In genomic region chr9:67723185-67723584, GRCh38 we compare ENCODE assay signal across 8 cellular contexts.
DNase-seq lines count a peak whose midpoint lies in the region; ATAC-seq and TF ChIP-seq lines count a peak whose summit lies in the region.
"Not testable (repeated sequence)": the region's sequence is repeated elsewhere in the genome, so short reads cannot be mapped to it uniquely, and the experiment has no call there.

No MANE protein-coding gene starts in this region.

- H3K27ac ChIP-seq in RWPE2 (ENCODE audit: poor library complexity, severe bottlenecking), result not testable (repeated sequence)
- H3K27ac ChIP-seq in heart right ventricle, result peak overlapping the region in 2 of 10 donors; percentile 48 to 50

- ATAC-seq in GM21723 (IDR thresholded peaks at IDR 0.05; ENCODE audit: unreplicated experiment) (peak; percentile 47), RWPE2 (ENCODE audit: low read depth) (peak; percentile 44; the same call in 1 of the 3 replicates), heart right ventricle (peak in 6 of 8 donors; percentile 16 to 58 (median 38))
- peak; percentile 7 for ATAC-seq in central memory CD8-positive, alpha-beta T cell (replicated peaks; ENCODE audit: extremely low read depth, poor library complexity, severe bottlenecking)

- not testable (repeated sequence) for H3K36me3 Mint-ChIP-seq in activated T-helper 1 cell treated with anti-CD3 and anti-CD28 coated beads, Interleukin-12 subunit alpha, Interleukin-12 subunit beta, Interleukin-2, Interleukin-4 antibody, amounts not matched to agents 30 ng/mL and 10 ng/mL and 1 ng/mL, durations not matched to agents 14 hours and 24 hours and 36 hours (ENCODE audit: low read depth); central memory CD8-positive, alpha-beta T cell (ENCODE audit: insufficient read depth); nephron (ENCODE audit: low read depth)

- H3K4me3 ChIP-seq in AG10803 (ENCODE audit: low read length) (peak overlapping the region; percentile 52), heart right ventricle (peak overlapping the region in 9 of 10 donors; percentile 27 to 51 (median 46))
- not testable (repeated sequence) for H3K4me3 ChIP-seq in RWPE2 (ENCODE audit: severe bottlenecking)

- not testable (repeated sequence) for H3K36me3 ChIP-seq in RWPE2 (ENCODE audit: low read depth); heart right ventricle

- H3K9me3 Mint-ChIP-seq in activated T-helper 1 cell treated with anti-CD3 and anti-CD28 coated beads, Interleukin-12 subunit alpha, Interleukin-12 subunit beta, Interleukin-2, Interleukin-4 antibody, amounts not matched to agents 30 ng/mL and 10 ng/mL and 1 ng/mL, durations not matched to agents 14 hours and 24 hours and 36 hours; central memory CD8-positive, alpha-beta T cell; nephron: not testable (repeated sequence)

- not testable (repeated sequence) for H3K9me3 ChIP-seq in RWPE2 (ENCODE audit: severe bottlenecking); heart right ventricle

- not testable (repeated sequence) for TF ChIP-seq CTCF in AG10803 (conservative IDR thresholded peaks at IDR 0.05; ENCODE audit: low read length); RWPE2 (IDR thresholded peaks at IDR 0.05; ENCODE audit: poor library complexity, severe bottlenecking); heart right ventricle (IDR thresholded peaks at IDR 0.05); nephron (IDR thresholded peaks at IDR 0.05; ENCODE audit: unreplicated experiment in 3 of 3)

- peak overlapping the region; percentile 86 for H3K4me3 Mint-ChIP-seq in activated T-helper 1 cell treated with anti-CD3 and anti-CD28 coated beads, Interleukin-12 subunit alpha, Interleukin-12 subunit beta, Interleukin-2, Interleukin-4 antibody, amounts not matched to agents 30 ng/mL and 10 ng/mL and 1 ng/mL, durations not matched to agents 14 hours and 24 hours and 36 hours
- peak overlapping the region; percentile 78 for H3K4me3 Mint-ChIP-seq in central memory CD8-positive, alpha-beta T cell
- peak overlapping the region; percentile 77 to 95 (median 89) for H3K4me3 Mint-ChIP-seq in nephron

- H3K27me3 Mint-ChIP-seq in activated T-helper 1 cell treated with anti-CD3 and anti-CD28 coated beads, Interleukin-12 subunit alpha, Interleukin-12 subunit beta, Interleukin-2, Interleukin-4 antibody, amounts not matched to agents 30 ng/mL and 10 ng/mL and 1 ng/mL, durations not matched to agents 14 hours and 24 hours and 36 hours (ENCODE audit: insufficient read depth); central memory CD8-positive, alpha-beta T cell; nephron (ENCODE audit: low read depth): not testable (repeated sequence)

- not testable (repeated sequence) for H3K27me3 ChIP-seq in RWPE2 (ENCODE audit: insufficient read depth, poor library complexity, severe bottlenecking); heart right ventricle

- DNase-seq in AG10803 (ENCODE audit: low read depth); RWPE2 (ENCODE audit: low spot score); activated T-helper 1 cell treated with anti-CD3 and anti-CD28 coated beads, Interleukin-12 subunit alpha, Interleukin-12 subunit beta, Interleukin-2, Interleukin-4 antibody, amounts not matched to agents 30 ng/mL and 10 ng/mL and 1 ng/mL, durations not matched to agents 14 hours and 24 hours and 36 hours (ENCODE audit: low spot score): not testable (repeated sequence)
- peak in 1 of 2 donors; percentile 10 for DNase-seq in central memory CD8-positive, alpha-beta T cell (ENCODE audit: low spot score in 2 of 2)
- peak; percentile 3 to 6 for DNase-seq in heart right ventricle
- DNase-seq in stimulated activated CD8-positive, alpha-beta memory T cell treated with anti-CD3 and anti-CD28 coated beads, Interleukin-4, amount 100 ng/mL, for 48 hours, result peak; percentile 48

- not testable (repeated sequence) for H3K4me1 Mint-ChIP-seq in activated T-helper 1 cell treated with anti-CD3 and anti-CD28 coated beads, Interleukin-12 subunit alpha, Interleukin-12 subunit beta, Interleukin-2, Interleukin-4 antibody, amounts not matched to agents 30 ng/mL and 10 ng/mL and 1 ng/mL, durations not matched to agents 14 hours and 24 hours and 36 hours (ENCODE audit: low read depth); central memory CD8-positive, alpha-beta T cell; nephron

- 0% methylated on average over 4 of the region's 15 CpGs for WGBS in heart right ventricle, 2 donors

- not testable (repeated sequence) for H3K4me1 ChIP-seq in RWPE2 (ENCODE audit: insufficient read depth, poor library complexity, severe bottlenecking); heart right ventricle

- H3K27ac Mint-ChIP-seq in activated T-helper 1 cell treated with anti-CD3 and anti-CD28 coated beads, Interleukin-12 subunit alpha, Interleukin-12 subunit beta, Interleukin-2, Interleukin-4 antibody, amounts not matched to agents 30 ng/mL and 10 ng/mL and 1 ng/mL, durations not matched to agents 14 hours and 24 hours and 36 hours; central memory CD8-positive, alpha-beta T cell (ENCODE audit: low read depth); nephron: not testable (repeated sequence)

- intact Hi-C loops in activated T-helper 1 cell treated with anti-CD3 and anti-CD28 coated beads, Interleukin-12 subunit alpha, Interleukin-12 subunit beta, Interleukin-2, Interleukin-4 antibody, amounts not matched to agents 30 ng/mL and 10 ng/mL and 1 ng/mL, durations not matched to agents 14 hours and 24 hours and 36 hours (cut with micrococcal nuclease); heart right ventricle (cut with DNase I): not testable (repeated sequence)
